In the genomic region with DNA sequence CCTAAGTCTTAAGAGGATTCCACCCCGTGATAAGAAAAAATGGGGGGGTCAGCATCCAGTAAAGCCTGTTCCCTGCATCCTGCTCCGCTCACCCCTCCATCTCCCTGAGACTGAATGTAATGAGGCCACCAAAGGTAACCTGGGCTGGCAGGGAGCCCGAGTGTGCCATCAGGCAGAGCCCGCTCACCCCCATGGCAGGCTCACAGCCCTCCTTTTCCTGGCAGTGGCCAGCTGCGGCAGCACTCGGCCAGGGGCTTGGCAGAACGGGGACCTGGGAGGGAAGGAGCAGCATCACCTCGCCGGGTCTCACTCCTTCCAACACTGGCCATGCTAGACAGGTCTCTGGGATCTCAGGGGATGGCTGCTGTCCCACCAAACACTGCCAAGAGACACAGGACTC, we compare ENCODE assay signal across 16 cellular contexts.
DNase-seq lines count a peak whose midpoint lies in the region; ATAC-seq and TF ChIP-seq lines count a peak whose summit lies in the region.
"Had no signal": no experiment of that assay in that cellular context is flagged by ENCODE, and none has a peak within 500 bp of the region (broad histone marks: within the 10 kb centered on the region; RNA-seq: fewer than 3 reads in every experiment).

No MANE protein-coding gene starts in this region.

- peak overlapping the region; percentile 17 to 82 (median 71) for H3K27ac ChIP-seq in Peyer's patch
- peak overlapping the region in 57 of 59 donors; percentile 45 to 96 (median 84) for H3K27ac ChIP-seq in dorsolateral prefrontal cortex
- peak overlapping the region; percentile 69 to 86 for H3K27ac ChIP-seq in tibial artery
- H3K27ac ChIP-seq: neutrophil had no signal

- H3K4me3 Mint-ChIP-seq in nephron, result no peak overlapping the region
- H3K4me3 Mint-ChIP-seq: activated CD4-positive, alpha-beta T cell treated with anti-CD3 and anti-CD28 coated beads, Interleukin-2, amount 10 ng/mL, durations not matched to agents 24 days and 14 days had no signal

- H3K4me1 Mint-ChIP-seq in nephron, result peaks cover 30% of the 10 kb centered on the region

- DNase-seq in Peyer's patch (no peak), dorsolateral prefrontal cortex (peak in 1 of 10 donors; percentile 74), tibial artery (no peak), T1000 (lab: John Stamatoyannopoulos, UW) (no peak), posterior cingulate gyrus (no peak)
- DNase-seq: activated CD4-positive, alpha-beta T cell treated with anti-CD3 and anti-CD28 coated beads, Interleukin-2, amount 10 ng/mL, durations not matched to agents 24 days and 14 days; activated CD8-positive, alpha-beta memory T cell treated with anti-CD3 and anti-CD28 coated beads, Interleukin-2, amount 50 U/mL, for 48 hours; activated naive CD4-positive, alpha-beta T cell treated with anti-CD3 and anti-CD28 coated beads, Interleukin-2, amount 50 U/mL, for 16 hours; effector CD8-positive, alpha-beta T cell; head of caudate nucleus; MM.1S; NCI-H1930; stimulated activated CD4-positive, alpha-beta T cell treated with anti-CD3 and anti-CD28 coated beads, Interleukin-2, amount 100 ng/mL, for 24 hours had no signal

- H3K36me3 Mint-ChIP-seq in nephron (ENCODE audit: low read depth), result peaks cover 29% of the 10 kb centered on the region

- H3K4me1 ChIP-seq in Peyer's patch, result peaks cover 0 to 22% (median 0%) of the 10 kb centered on the region in 4 donors
- peaks cover 0 to 33% (median 25%) of the 10 kb centered on the region in 4 donors for H3K4me1 ChIP-seq in tibial artery

- peak overlapping the region; percentile 95 to 99 (median 99) for H3K27ac Mint-ChIP-seq in nephron
- H3K27ac Mint-ChIP-seq: activated CD4-positive, alpha-beta T cell treated with anti-CD3 and anti-CD28 coated beads, Interleukin-2, amount 10 ng/mL, durations not matched to agents 24 days and 14 days had no signal

- H3K27me3 Mint-ChIP-seq in nephron (ENCODE audit: low read depth), result no peaks in the 10 kb centered on the region
- H3K27me3 Mint-ChIP-seq: activated CD4-positive, alpha-beta T cell treated with anti-CD3 and anti-CD28 coated beads, Interleukin-2, amount 10 ng/mL, durations not matched to agents 24 days and 14 days had no signal

- ATAC-seq in HG02970 (IDR thresholded peaks at IDR 0.05; ENCODE audit: low FRiP score, unreplicated experiment), result no peak

- H3K36me3 ChIP-seq in Peyer's patch (peaks cover 0 to 9% (median 0%) of the 10 kb centered on the region in 3 donors), tibial artery (peaks cover 13 to 43% (median 16%) of the 10 kb centered on the region in 3 donors)

- no peak overlapping the region for H3K4me3 ChIP-seq in Peyer's patch
- H3K4me3 ChIP-seq in dorsolateral prefrontal cortex, result no peak overlapping the region
- H3K4me3 ChIP-seq in tibial artery, result no peak overlapping the region

- H3K9me3 Mint-ChIP-seq in nephron, result no peaks in the 10 kb centered on the region
- H3K9me3 Mint-ChIP-seq: activated CD4-positive, alpha-beta T cell treated with anti-CD3 and anti-CD28 coated beads, Interleukin-2, amount 10 ng/mL, durations not matched to agents 24 days and 14 days had no signal

- no peak for TF ChIP-seq CTCF in Peyer's patch (IDR thresholded peaks at IDR 0.05)
- TF ChIP-seq CTCF in dorsolateral prefrontal cortex (IDR thresholded peaks at IDR 0.05 in 54 of 56, conservative IDR thresholded peaks at IDR 0.05 in 2 of 56; ENCODE audit: low read depth in 1 of 56, partially characterized antibody in 56 of 56), result no peak
- TF ChIP-seq CTCF in nephron (IDR thresholded peaks at IDR 0.05; ENCODE audit: unreplicated experiment in 3 of 3), result no peak
- TF ChIP-seq CTCF in tibial artery (IDR thresholded peaks at IDR 0.05), result no peak

- H3K9me3 ChIP-seq in Peyer's patch (no peaks in the 10 kb centered on the region), tibial artery (no peaks in the 10 kb centered on the region)
- H3K9me3 ChIP-seq: neutrophil had no signal

- intact Hi-C loops in dorsolateral prefrontal cortex (cut with DNase I), result no loop called here
- intact Hi-C loops in tibial artery (cut with DNase I; ENCODE audit: low total_unique reads), result loop anchor here (10.0 kb wide), 1 partner anchor 66 kb away; a partner anchor contains a TSS
- intact Hi-C loops in posterior cingulate gyrus (cut with DNase I), result no loop called here

- H3K27me3 ChIP-seq in Peyer's patch (no peaks in the 10 kb centered on the region), dorsolateral prefrontal cortex (no peaks in the 10 kb centered on the region), tibial artery (no peaks in the 10 kb centered on the region)
- H3K27me3 ChIP-seq: neutrophil had no signal

- no peak for TF ChIP-seq POLR2A in Peyer's patch (IDR thresholded peaks at IDR 0.05)
